In genomic region chr7:143836622-143837021, GRCh38 we compare ENCODE assay signal across 8 cellular contexts.
DNase-seq lines count a peak whose midpoint lies in the region; ATAC-seq and TF ChIP-seq lines count a peak whose summit lies in the region.
"Not testable (repeated sequence)": the region's sequence is repeated elsewhere in the genome, so short reads cannot be mapped to it uniquely, and the experiment has no call there.

No MANE protein-coding gene starts in this region.

- ATAC-seq in GM23338 = peak; percentile 90
- peak; percentile 83 to 85 for ATAC-seq in activated T-cell treated with anti-CD3 and anti-CD28 coated beads, Interleukin-2, amount 50 U/mL, for 4 hours

- not testable (repeated sequence) for H3K79me2 ChIP-seq in GM23338 (replicated peaks; ENCODE audit: insufficient read depth)

- peak overlapping the region; percentile 67; the same call in 1 of the 2 replicates for H3K4me2 ChIP-seq in GM23338

- H3K36me3 Mint-ChIP-seq in GM23338 (ENCODE audit: low read depth); IgD-negative memory B cell; activated T-cell treated with anti-CD3 and anti-CD28 coated beads, Interleukin-2, amount 50 U/mL, for 4 hours (ENCODE audit: insufficient read depth): not testable (repeated sequence)

- not testable (repeated sequence) for H3K4me1 ChIP-seq in GM23338 (ENCODE audit: insufficient read depth); neuron (ENCODE audit: insufficient read depth, low read length)

- peak overlapping the region; percentile 45; the same call in 1 of the 2 replicates for H3K4me3 ChIP-seq in GM23338
- peak overlapping the region; percentile 33 for H3K4me3 ChIP-seq in epithelial cell of esophagus (ENCODE audit: low read length)
- H3K4me3 ChIP-seq in neuron (ENCODE audit: low read length) = peak overlapping the region; percentile 35

- not testable (repeated sequence) for H4K20me1 ChIP-seq in GM23338 (replicated peaks; ENCODE audit: insufficient read depth)

- not testable (repeated sequence) for TF ChIP-seq CTCF in GM23338 (conservative IDR thresholded peaks at IDR 0.05; ENCODE audit: low read depth in 2 of 2); epithelial cell of esophagus (IDR thresholded peaks at IDR 0.05; ENCODE audit: insufficient read depth, low read depth, low read length, missing control alignments)

- H3K4me3 Mint-ChIP-seq in GM23338 (peak overlapping the region; percentile 57; the same call in 2 of the 3 replicates), IgD-negative memory B cell (peak overlapping the region; percentile 86 to 96 (median 92))
- H3K4me3 Mint-ChIP-seq in activated T-cell treated with anti-CD3 and anti-CD28 coated beads, Interleukin-2, amount 50 U/mL, for 4 hours = peak overlapping the region; percentile 80

- H3K27ac Mint-ChIP-seq in GM23338 = not testable (repeated sequence)
- H3K27ac Mint-ChIP-seq in IgD-negative memory B cell = peak overlapping the region in 2 of 3 donors; percentile 91 to 95

- H3K9me2 ChIP-seq in GM23338 (ENCODE audit: insufficient read depth) = not testable (repeated sequence)

- not testable (repeated sequence) for H3F3A ChIP-seq in GM23338 (replicated peaks; ENCODE audit: low read depth)

- not testable (repeated sequence) for H3K9me3 Mint-ChIP-seq in GM23338; IgD-negative memory B cell; activated T-cell treated with anti-CD3 and anti-CD28 coated beads, Interleukin-2, amount 50 U/mL, for 4 hours

- not testable (repeated sequence) for H3K9me3 ChIP-seq in neuron (ENCODE audit: low read length)

- not testable (repeated sequence) for H3K36me3 ChIP-seq in GM23338 (ENCODE audit: insufficient read depth); neuron (ENCODE audit: insufficient read depth, low read length)

- DNase-seq in DMS79 (lab: John Stamatoyannopoulos, UW) = peak; percentile 36
- DNase-seq in GM23338 (ENCODE audit: low spot score); epithelial cell of esophagus (ENCODE audit: low read depth): not testable (repeated sequence)
- DNase-seq in SHP77 (lab: John Stamatoyannopoulos, UW) = peak; percentile 54 to 59
- peak; percentile 95 for DNase-seq in activated T-cell treated with anti-CD3 and anti-CD28 coated beads, Interleukin-2, amount 50 U/mL, for 4 hours
- DNase-seq in stimulated activated CD8-positive, alpha-beta memory T cell treated with anti-CD3 and anti-CD28 coated beads, Interleukin-7, amount 100 ng/mL, for 4 hours (ENCODE audit: low read depth in 2 of 2) = peak; percentile 81 to 92

- H2AFZ ChIP-seq in GM23338; neuron (ENCODE audit: low read depth, low read length): not testable (repeated sequence)

- H3K27ac ChIP-seq in GM23338 (ENCODE audit: low read depth) = not testable (repeated sequence)

- H3K27me3 Mint-ChIP-seq in GM23338 (ENCODE audit: insufficient read depth, low read depth, poor library complexity); IgD-negative memory B cell; activated T-cell treated with anti-CD3 and anti-CD28 coated beads, Interleukin-2, amount 50 U/mL, for 4 hours (ENCODE audit: low read depth): not testable (repeated sequence)

- H3K4me1 Mint-ChIP-seq in GM23338; IgD-negative memory B cell; activated T-cell treated with anti-CD3 and anti-CD28 coated beads, Interleukin-2, amount 50 U/mL, for 4 hours (ENCODE audit: low read depth): not testable (repeated sequence)

- not testable (repeated sequence) for H3K27me3 ChIP-seq in GM23338 (ENCODE audit: insufficient read depth); neuron (ENCODE audit: insufficient read depth, low read length)
